Comparison of ENCODE assay signal across 32 cellular contexts in genomic region chr13:98719527-98720250, GRCh38. TPM values are rescaled to one million over a fixed set of nuclear protein-coding genes. Genes with fewer than 3 reads are reported as not detected.
"Had no signal": no experiment of that assay in that cellular context is flagged by ENCODE, and none has a peak within 500 bp of the region (broad histone marks: within the 10 kb centered on the region; RNA-seq: fewer than 3 reads in every experiment).

No MANE protein-coding gene starts in this region.

- H3K36me3 ChIP-seq: esophagus muscularis mucosa, gastroesophageal sphincter, heart right ventricle had no signal

- H3K36me3 Mint-ChIP-seq: activated CD4-positive, alpha-beta memory T cell treated with anti-CD3 and anti-CD28 coated beads for 36 hours; activated naive CD8-positive, alpha-beta T cell had no signal

- H3K27ac ChIP-seq: esophagus muscularis mucosa, foreskin keratinocyte, gastroesophageal sphincter, heart right ventricle had no signal

- H3K4me3 ChIP-seq: esophagus muscularis mucosa, gastroesophageal sphincter, heart right ventricle had no signal

- ATAC-seq: activated CD4-positive, alpha-beta T cell treated with anti-CD3 and anti-CD28 coated beads for 36 hours; activated CD8-positive, alpha-beta T cell treated with anti-CD3 and anti-CD28 coated beads, Interleukin-2, amount 10 ng/mL, durations not matched to agents 7 days and 5 days; activated T-cell treated with anti-CD3 and anti-CD28 coated beads, Interleukin-2, amount 50 U/mL, for 4 hours; effector memory CD8-positive, alpha-beta T cell; foreskin keratinocyte; gastroesophageal sphincter; heart right ventricle; T-helper 17 cell had no signal

- H3K4me1 Mint-ChIP-seq: activated CD4-positive, alpha-beta T cell treated with anti-CD3 and anti-CD28 coated beads for 36 hours; activated CD4-positive, alpha-beta T cell treated with anti-CD3 and anti-CD28 coated beads, Interleukin-2, amount 10 ng/mL, durations not matched to agents 24 days and 14 days; T-helper 17 cell had no signal

- DNase-seq: activated CD4-positive, alpha-beta memory T cell treated with anti-CD3 and anti-CD28 coated beads for 36 hours; activated CD4-positive, alpha-beta T cell treated with anti-CD3 and anti-CD28 coated beads for 36 hours; activated CD4-positive, alpha-beta T cell treated with anti-CD3 and anti-CD28 coated beads, Interleukin-2, amount 10 ng/mL, durations not matched to agents 24 days and 14 days; activated CD4-positive, CD25-positive, alpha-beta regulatory T cell; activated CD4-positive, CD25-positive, alpha-beta regulatory T cell treated with anti-CD3 and anti-CD28 coated beads, Interleukin-2, amount 50 U/mL, for 72 hours; activated CD8-positive, alpha-beta T cell treated with anti-CD3 and anti-CD28 coated beads, Interleukin-2, amount 10 ng/mL, durations not matched to agents 7 days and 5 days; activated gamma-delta T cell; activated naive CD4-positive, alpha-beta T cell; activated naive CD4-positive, alpha-beta T cell treated with anti-CD3 and anti-CD28 coated beads, Interleukin-2, amount 50 U/mL, for 16 hours; activated T-cell treated with anti-CD3 and anti-CD28 coated beads, Interleukin-2, amount 50 U/mL, for 4 hours; amniotic stem cell; anterior cingulate cortex; caudate nucleus; cortex of kidney; dermis blood vessel endothelial cell; effector CD4-positive, alpha-beta T cell; effector memory CD8-positive, alpha-beta T cell; erythroblast; foreskin keratinocyte; heart right ventricle; T-helper 1 cell; T-helper 17 cell; T1000 had no signal

- H3K27me3 ChIP-seq: esophagus muscularis mucosa, gastroesophageal sphincter, heart right ventricle had no signal

- H3K4me3 Mint-ChIP-seq: activated CD4-positive, alpha-beta memory T cell treated with anti-CD3 and anti-CD28 coated beads for 36 hours; activated CD4-positive, alpha-beta T cell treated with anti-CD3 and anti-CD28 coated beads for 36 hours; activated CD4-positive, alpha-beta T cell treated with anti-CD3 and anti-CD28 coated beads, Interleukin-2, amount 10 ng/mL, durations not matched to agents 24 days and 14 days; activated CD8-positive, alpha-beta T cell treated with anti-CD3 and anti-CD28 coated beads, Interleukin-2, amount 10 ng/mL, durations not matched to agents 7 days and 5 days; activated naive CD8-positive, alpha-beta T cell; activated T-cell treated with anti-CD3 and anti-CD28 coated beads, Interleukin-2, amount 50 U/mL, for 4 hours; activated T-helper 1 cell treated with anti-CD3 and anti-CD28 coated beads, Interleukin-12 subunit alpha, Interleukin-12 subunit beta, Interleukin-2, Interleukin-4 antibody, amounts not matched to agents 30 ng/mL and 10 ng/mL and 1 ng/mL, durations not matched to agents 14 hours and 24 hours and 36 hours; effector memory CD8-positive, alpha-beta T cell; T-helper 17 cell; T-helper 2 cell treated with Interferon-gamma antibody and Interleukin-4, amounts not matched to agents 5 μg/mL and 100 μg/mL, for 36 hours had no signal

- H3K9me3 Mint-ChIP-seq: activated CD4-positive, alpha-beta memory T cell treated with anti-CD3 and anti-CD28 coated beads for 36 hours; activated CD4-positive, alpha-beta T cell treated with anti-CD3 and anti-CD28 coated beads, Interleukin-2, amount 10 ng/mL, durations not matched to agents 24 days and 14 days; activated T-cell treated with anti-CD3 and anti-CD28 coated beads, Interleukin-2, amount 50 U/mL, for 4 hours; activated T-helper 1 cell treated with anti-CD3 and anti-CD28 coated beads, Interleukin-12 subunit alpha, Interleukin-12 subunit beta, Interleukin-2, Interleukin-4 antibody, amounts not matched to agents 30 ng/mL and 10 ng/mL and 1 ng/mL, durations not matched to agents 14 hours and 24 hours and 36 hours; effector memory CD8-positive, alpha-beta T cell; T-helper 2 cell treated with Interferon-gamma antibody and Interleukin-4, amounts not matched to agents 5 μg/mL and 100 μg/mL, for 36 hours had no signal

- H3K27me3 Mint-ChIP-seq: activated CD4-positive, alpha-beta memory T cell treated with anti-CD3 and anti-CD28 coated beads for 36 hours; activated CD4-positive, alpha-beta T cell treated with anti-CD3 and anti-CD28 coated beads, Interleukin-2, amount 10 ng/mL, durations not matched to agents 24 days and 14 days had no signal

- H3K27ac Mint-ChIP-seq: activated CD4-positive, alpha-beta memory T cell treated with anti-CD3 and anti-CD28 coated beads for 36 hours; activated CD4-positive, alpha-beta T cell treated with anti-CD3 and anti-CD28 coated beads for 36 hours; activated CD4-positive, alpha-beta T cell treated with anti-CD3 and anti-CD28 coated beads, Interleukin-2, amount 10 ng/mL, durations not matched to agents 24 days and 14 days; activated CD8-positive, alpha-beta T cell treated with anti-CD3 and anti-CD28 coated beads, Interleukin-2, amount 10 ng/mL, durations not matched to agents 7 days and 5 days; activated naive CD8-positive, alpha-beta T cell; activated T-helper 1 cell treated with anti-CD3 and anti-CD28 coated beads, Interleukin-12 subunit alpha, Interleukin-12 subunit beta, Interleukin-2, Interleukin-4 antibody, amounts not matched to agents 30 ng/mL and 10 ng/mL and 1 ng/mL, durations not matched to agents 14 hours and 24 hours and 36 hours; effector memory CD8-positive, alpha-beta T cell; T-helper 17 cell; T-helper 2 cell treated with Interferon-gamma antibody and Interleukin-4, amounts not matched to agents 5 μg/mL and 100 μg/mL, for 36 hours had no signal

RNA-seq across cellular contexts. Expression of gene SLC15A1, which starts 32.8 kb away (rescaled TPM):
- total RNA-seq: activated CD4-positive, alpha-beta memory T cell treated with anti-CD3 and anti-CD28 coated beads for 36 hours; activated CD4-positive, alpha-beta T cell treated with anti-CD3 and anti-CD28 coated beads for 36 hours; activated CD4-positive, alpha-beta T cell treated with anti-CD3 and anti-CD28 coated beads, Interleukin-2, amount 10 ng/mL, durations not matched to agents 24 days and 14 days; activated CD8-positive, alpha-beta memory T cell treated with anti-CD3 and anti-CD28 coated beads for 36 hours; activated CD8-positive, alpha-beta T cell treated with anti-CD3 and anti-CD28 coated beads, Interleukin-2, amount 10 ng/mL, durations not matched to agents 7 days and 5 days; activated T-cell treated with anti-CD3 and anti-CD28 coated beads, Interleukin-2, amount 50 U/mL, for 4 hours; activated T-helper 1 cell treated with anti-CD3 and anti-CD28 coated beads, Interleukin-12 subunit alpha, Interleukin-12 subunit beta, Interleukin-2, Interleukin-4 antibody, amounts not matched to agents 30 ng/mL and 10 ng/mL and 1 ng/mL, durations not matched to agents 14 hours and 24 hours and 36 hours; astrocyte; chondrocyte; dermis blood vessel endothelial cell; esophagus muscularis mucosa; glomerular endothelial cell; heart right ventricle; T-helper 17 cell had no signal
